ENCODE assay signal across 13 cellular contexts in genomic region chr19:41435936-41436663, GRCh38. TPM values are rescaled to one million over a fixed set of nuclear protein-coding genes. Genes with fewer than 3 reads are reported as not detected.
"Had no signal": no experiment of that assay in that cellular context is flagged by ENCODE, and none has a peak within 500 bp of the region (broad histone marks: within the 10 kb centered on the region; RNA-seq: fewer than 3 reads in every experiment).

No MANE protein-coding gene starts in this region.

RNA-seq across cellular contexts. Expression of gene ERICH4, which starts 6.9 kb away (rescaled TPM):
- total RNA-seq: activated CD8-positive, alpha-beta memory T cell treated with anti-CD3 and anti-CD28 coated beads for 36 hours; activated naive CD8-positive, alpha-beta T cell treated with anti-CD3 and anti-CD28 coated beads for 36 hours; fibroblast of lung; glomerular endothelial cell; kidney epithelial cell; left ventricle myocardium inferior; lung microvascular endothelial cell; mesothelial cell of epicardium; natural killer cell; stomach; suprapubic skin; tibial nerve; vagina had no signal
- polyA plus RNA-seq: fibroblast of lung, stomach had no signal
